23 cellular contexts compared by ENCODE assay signal in genomic region chr9:76552751-76553150, GRCh38.
"Had no signal": no experiment of that assay in that cellular context is flagged by ENCODE, and none has a peak within 500 bp of the region (broad histone marks: within the 10 kb centered on the region; RNA-seq: fewer than 3 reads in every experiment).

No MANE protein-coding gene starts in this region.

- ATAC-seq: K562, T-cell had no signal

- H3K9me3 ChIP-seq: SJSA1 had no signal

- H3K27me3 ChIP-seq: SJSA1 had no signal

- H3K27me3 Mint-ChIP-seq: IgD-negative memory B cell had no signal

- DNase-seq: Kasumi-1, MM.1S, NCI-H1105, NCI-H1417, NCI-H146, NCI-H1694 treated with DMSO at 0.1 percent for 48 hours, NCI-H1930, NCI-H2081, NCI-H2107, NCI-H2227 treated with DMSO at 0.1 percent for 48 hours, NCI-H524 treated with DMSO at 0.1 percent for 48 hours, NCI-H69, NCI-H774, Right ventricle myocardium superior, RPMI8226, SIG-M5, SW 1271, T-cell had no signal

- H3K36me3 Mint-ChIP-seq: IgD-negative memory B cell, T-cell had no signal

- H3K4me1 Mint-ChIP-seq: IgD-negative memory B cell, T-cell had no signal

- H3K27ac Mint-ChIP-seq: IgD-negative memory B cell, T-cell had no signal

- H3K4me3 Mint-ChIP-seq: IgD-negative memory B cell, T-cell had no signal

- H3K4me2 ChIP-seq: KMS-11 had no signal

- H3K36me3 ChIP-seq: SJSA1 had no signal

- H3K9ac ChIP-seq: KMS-11 had no signal

- H3K4me3 ChIP-seq: K562, SJSA1, SK-N-MC had no signal

- H3K27ac ChIP-seq: KMS-11, SJSA1, SK-N-MC had no signal

- H3K9me3 Mint-ChIP-seq: IgD-negative memory B cell, T-cell had no signal

- H3K4me1 ChIP-seq: SJSA1 had no signal
